Comparison of ENCODE assay signal across 1 cellular context in genomic region chr11:44120169-44120568, GRCh38.
TF ChIP-seq lines count a peak whose summit lies in the region.

No MANE protein-coding gene starts in this region.

TF ChIP-seq in GM12878, 131 proteins besides CTCF, POLR2A, EP300 and RAD21 (continued from another document):
- TF ChIP-seq TCF7 (IDR thresholded peaks at IDR 0.05; ENCODE audit: borderline replicate concordance): no peak
- no peak for TF ChIP-seq CUX1 (IDR thresholded peaks at IDR 0.05; ENCODE audit: insufficient replicate concordance, low read depth, low read length)
- no peak for TF ChIP-seq MLLT1 (IDR thresholded peaks at IDR 0.05)
